ENCODE assay signal across 7 cellular contexts in the genomic region with DNA sequence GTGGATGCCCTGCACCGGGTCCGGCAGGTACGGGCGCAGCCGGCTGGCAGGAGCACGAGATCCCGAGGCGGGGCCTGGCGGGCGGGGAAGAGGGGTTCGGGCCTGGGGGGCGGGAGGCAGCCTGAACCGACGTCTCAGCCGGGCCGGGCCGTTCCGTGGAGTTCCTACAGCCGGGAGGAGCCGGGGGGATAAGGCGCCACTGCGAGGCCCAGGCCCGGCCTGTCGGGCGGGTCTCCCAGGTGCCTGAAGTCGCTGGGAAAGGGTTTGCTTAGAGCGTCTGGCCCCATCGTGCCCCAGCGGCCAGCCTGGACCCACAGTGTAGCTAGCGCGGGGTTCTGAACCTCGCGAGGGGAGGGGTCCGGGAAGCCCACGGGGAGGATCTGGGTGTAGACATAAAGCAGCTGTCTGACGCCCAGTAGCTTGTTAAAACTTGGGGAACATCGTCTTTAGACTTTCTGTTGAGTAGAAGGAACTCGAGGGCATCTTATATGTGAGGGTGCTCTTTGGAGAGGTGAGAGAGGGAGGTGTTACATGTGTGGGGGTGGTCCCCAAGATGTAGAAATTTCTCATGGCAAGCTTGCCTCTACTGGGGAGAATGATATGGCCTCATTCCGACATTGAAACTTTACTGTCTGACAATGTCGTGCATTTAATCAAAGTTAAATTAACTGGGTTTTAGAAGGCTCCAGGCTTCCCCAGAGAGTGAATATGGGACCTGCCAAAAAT. TPM values are rescaled to one million over a fixed set of nuclear protein-coding genes. Genes with fewer than 3 reads are reported as not detected.
DNase-seq lines count a peak whose midpoint lies in the region; ATAC-seq and TF ChIP-seq lines count a peak whose summit lies in the region.

No MANE protein-coding gene starts in this region.

- H3K9me3 Mint-ChIP-seq in WTC11, result no peaks in the 10 kb centered on the region

- H3K9me3 ChIP-seq in heart right ventricle (no peaks in the 10 kb centered on the region), psoas muscle (no peaks in the 10 kb centered on the region)

- H3K27ac Mint-ChIP-seq in WTC11, result peak overlapping the region; percentile 75

- CTCF ChIA-PET in WTC11 (lab: Charles Lee), result interaction anchor here (0.5 to 1.4 kb wide), 4 partner anchors 37 to 465 kb away, joined by 3 to 5 read pairs (median 4); no protein-coding TSS in a partner anchor

- no peaks in the 10 kb centered on the region; the same call in 1 of the 2 replicates for H3K36me3 Mint-ChIP-seq in WTC11

- peak overlapping the region; percentile 84 for H3K4me3 Mint-ChIP-seq in WTC11

- no peak for TF ChIP-seq CTCF in WTC11 (IDR thresholded peaks at IDR 0.05)
- no peak for TF ChIP-seq CTCF in heart right ventricle (IDR thresholded peaks at IDR 0.05)
- TF ChIP-seq CTCF in psoas muscle (IDR thresholded peaks at IDR 0.05), result no peak

- no peaks in the 10 kb centered on the region for H3K27me3 ChIP-seq in heart right ventricle
- H3K27me3 ChIP-seq in psoas muscle (ENCODE audit: insufficient read depth in 3 of 3, low read length in 2 of 3), result no peaks in the 10 kb centered on the region

- POLR2A ChIA-PET in WTC11 (lab: Charles Lee), result no interaction called here

- peak; percentile 24 for ATAC-seq in GM19035 (IDR thresholded peaks at IDR 0.05; ENCODE audit: unreplicated experiment)
- peak; percentile 22 for ATAC-seq in HG03025 (IDR thresholded peaks at IDR 0.05; ENCODE audit: low FRiP score, unreplicated experiment)
- ATAC-seq in WTC11, result peak; percentile 13
- peak in 6 of 8 donors; percentile 2 to 29 (median 6) for ATAC-seq in heart right ventricle
- ATAC-seq in psoas muscle, result peak in 1 of 4 donors; percentile 11

- H3K36me3 ChIP-seq in heart right ventricle, result peaks cover 0 to 18% (median 0%) of the 10 kb centered on the region in 9 donors
- peaks cover 5 to 20% of the 10 kb centered on the region in 2 donors for H3K36me3 ChIP-seq in psoas muscle (ENCODE audit: insufficient read depth in 1 of 2, low read depth in 1 of 2)

- H3K4me1 ChIP-seq in heart right ventricle (peaks cover 11 to 63% (median 45%) of the 10 kb centered on the region in 9 donors), psoas muscle (peaks cover 26% of the 10 kb centered on the region)

- no peak for DNase-seq in WTC11 (ENCODE audit: low spot score)
- DNase-seq in heart right ventricle, result no peak
- DNase-seq in psoas muscle, result no peak
- DNase-seq in glomerular visceral epithelial cell (ENCODE audit: extremely low spot score), result no peak
- no peak for DNase-seq in NCI-H526 treated with DMSO at 0.1 percent for 48 hours (lab: John Stamatoyannopoulos, UW)

- peaks cover 16% of the 10 kb centered on the region for H3K4me1 Mint-ChIP-seq in WTC11

- H3K4me3 ChIP-seq in heart right ventricle (peak overlapping the region; percentile 73 to 100 (median 89)), psoas muscle (peak overlapping the region; percentile 88)

- intact Hi-C loops in heart right ventricle (cut with DNase I), result loop anchor here in 2 of 10 donors (5.0 to 10.0 kb wide), 3 partner anchors 43 to 115 kb away; no protein-coding TSS in a partner anchor
- intact Hi-C loops in psoas muscle (cut with DNase I), result loop anchor here in 1 of 2 donors (5.0 kb wide), 1 partner anchor 118 kb away; no protein-coding TSS in a partner anchor

- peak overlapping the region; percentile 86 to 97 (median 96) for H3K27ac ChIP-seq in heart right ventricle
- peak overlapping the region; percentile 94 for H3K27ac ChIP-seq in psoas muscle

- WGBS in heart right ventricle, 2 donors, result 2% methylated on average over 32 to 40 of the region's 40 CpGs
- 1 to 2% (median 1%) methylated on average over 23 to 40 of the region's 40 CpGs for WGBS in psoas muscle, 3 donors

- peaks cover 3% of the 10 kb centered on the region; the same call in 1 of the 2 replicates for H3K27me3 Mint-ChIP-seq in WTC11 (ENCODE audit: low read depth)

TF ChIP-seq in WTC11, 78 proteins besides CTCF, POLR2A, EP300 and RAD21:
- no peak for TF ChIP-seq CBFB (CRISPR knock-in tag; IDR thresholded peaks at IDR 0.05; ENCODE audit: low read depth)
- 0 out of 2 replicates have a peak, but pooled peaks have one; percentile 7 for TF ChIP-seq TEAD1 (CRISPR knock-in tag; IDR thresholded peaks at IDR 0.05)

RNA-seq across cellular contexts. Expression of a gene that starts 0.5 kb away (rescaled TPM):
- total RNA-seq in WTC11 (2021) (68.4 to 83.0 TPM (median 69.6 TPM) in 3 replicates), heart right ventricle (10 to 100 TPM; 20.5 to 40.3 (median 27.7) TPM), psoas muscle (10 to 100 TPM; 14.3 to 17.9 (median 16.6) TPM)
- polyA plus RNA-seq in heart right ventricle (10 to 100 TPM; 16.8 to 19.4 TPM), psoas muscle (10 to 100 TPM in 2 of 3 donors, 1 to 10 TPM in 1; 7.5 to 20.7 (median 13.0) TPM)
